8 cellular contexts compared by ENCODE assay signal in genomic region chr15:81001180-81002003, GRCh38. TPM values are rescaled to one million over a fixed set of nuclear protein-coding genes. Genes with fewer than 3 reads are reported as not detected.
DNase-seq lines count a peak whose midpoint lies in the region; ATAC-seq and TF ChIP-seq lines count a peak whose summit lies in the region.

No MANE protein-coding gene starts in this region.

- H3K36me3 ChIP-seq in SK-N-MC (ENCODE audit: insufficient read depth, low read length): no peaks in the 10 kb centered on the region
- no peaks in the 10 kb centered on the region for H3K36me3 ChIP-seq in psoas muscle (ENCODE audit: insufficient read depth in 1 of 2, low read depth in 1 of 2)

- intact Hi-C loops in left ventricle myocardium superior (cut with micrococcal nuclease) (loop anchor here (10.0 kb wide), 1 partner anchor 103 kb away; no protein-coding TSS in a partner anchor), psoas muscle (cut with DNase I) (loop anchor here in 1 of 2 donors (5.0 kb wide), 1 partner anchor 106 kb away; no protein-coding TSS in a partner anchor)

- H3K4me1 ChIP-seq in psoas muscle: peaks cover 3% of the 10 kb centered on the region

- peak overlapping the region; percentile 87 for H3K9ac ChIP-seq in SK-N-MC (ENCODE audit: insufficient read length)

- H3K4me3 ChIP-seq in SK-N-MC (peak overlapping the region; percentile 94), psoas muscle (peak overlapping the region; percentile 84)

- ATAC-seq in GM19035 (IDR thresholded peaks at IDR 0.05; ENCODE audit: unreplicated experiment) (peak; percentile 35), HG03159 (IDR thresholded peaks at IDR 0.05; ENCODE audit: unreplicated experiment) (peak; percentile 43), left ventricle myocardium superior (peak; percentile 52), psoas muscle (peak; percentile 50 to 72 (median 66))

- peak overlapping the region; percentile 100 for H3K27ac ChIP-seq in C4-2B
- H3K27ac ChIP-seq in SK-N-MC: peak overlapping the region; percentile 68
- peak overlapping the region; percentile 98 for H3K27ac ChIP-seq in adipose tissue (ENCODE audit: low read depth, low read length)
- H3K27ac ChIP-seq in psoas muscle: peak overlapping the region; percentile 80

- DNase-seq in SK-N-MC (ENCODE audit: low read depth, low spot score) (no peak), left ventricle myocardium superior (peak; percentile 80), psoas muscle (peak; percentile 62 to 75), DMS79 treated with DMSO at 0.1 percent for 48 hours (lab: John Stamatoyannopoulos, UW) (no peak)

- 0 to 1% (median 0%) methylated on average over 77 to 103 of the region's 108 CpGs for WGBS in adipose tissue, 3 donors
- WGBS in psoas muscle, 3 donors: 0% methylated on average over 51 to 108 of the region's 108 CpGs

- H3K9me3 ChIP-seq in SK-N-MC (ENCODE audit: low read depth, low read length): no peaks in the 10 kb centered on the region
- no peaks in the 10 kb centered on the region for H3K9me3 ChIP-seq in psoas muscle

- no peak for TF ChIP-seq CTCF in C4-2B (conservative IDR thresholded peaks at IDR 0.05)
- TF ChIP-seq CTCF in psoas muscle (IDR thresholded peaks at IDR 0.05): no peak

- H3K27me3 ChIP-seq in psoas muscle (ENCODE audit: insufficient read depth in 3 of 3, low read length in 2 of 3): peaks cover 0 to 55% (median 13%) of the 10 kb centered on the region in 3 donors

RNA-seq across cellular contexts. Expression of gene TLNRD1, which starts 0.7 kb away (rescaled TPM):
- 10 to 100 TPM in 2 of 3 donors, 1 to 10 TPM in 1; 6.7 to 29.3 (median 11.5) TPM for polyA plus RNA-seq in adipose tissue
- total RNA-seq in left ventricle myocardium superior: 6.4 TPM
- total RNA-seq in psoas muscle: 1 to 10 TPM; 2.4 to 4.4 (median 2.7) TPM
- 1 to 10 TPM in 1 of 3 donors, under 1 TPM in 2; 0.65 to 5.1 (median 0.82) TPM for polyA plus RNA-seq in psoas muscle

RNA-seq across cellular contexts. Expression of gene MESD, which starts 11.8 kb away (rescaled TPM):
- 10 to 100 TPM; 10.7 to 14.1 (median 12.7) TPM for polyA plus RNA-seq in adipose tissue
- 14.4 TPM for total RNA-seq in left ventricle myocardium superior
- 1 to 10 TPM; 5.3 to 9.4 (median 6.5) TPM for total RNA-seq in psoas muscle
- 1 to 10 TPM; 4.6 to 8.6 (median 7.1) TPM for polyA plus RNA-seq in psoas muscle

Comparison
In these comparisons a context has a peak if more than half of its experiments do, and no peak if none do; other contexts are left out.
1. DNase-seq: peak in left ventricle myocardium superior (single experiment) and psoas muscle (2 of 2); none in SK-N-MC (single experiment) and DMS79 treated with DMSO at 0.1 percent for 48 hours (single experiment).
2. Peak in every context shown above with its lines, with median percentiles within 50 percentile points of each other: H3K27ac ChIP-seq and ATAC-seq.